In the genomic region with DNA sequence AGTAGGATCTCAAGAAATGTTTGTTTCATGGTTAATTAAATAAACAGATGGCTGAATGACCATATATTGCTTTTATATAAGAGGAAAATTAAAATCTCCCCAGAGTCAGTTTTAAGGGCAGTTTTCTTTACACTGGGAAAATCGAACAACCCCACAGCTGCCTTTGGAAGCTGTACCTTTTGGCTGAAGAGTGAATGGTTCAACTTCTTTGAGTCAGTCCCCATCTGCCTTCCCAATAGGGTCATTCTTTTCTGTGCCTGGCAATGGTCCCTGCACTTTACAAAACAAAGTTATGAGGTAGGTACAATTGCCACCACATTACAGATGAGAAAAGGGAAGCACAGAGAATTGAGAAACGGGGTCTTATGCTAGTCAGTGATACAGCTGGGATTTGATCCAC, we compare ENCODE assay signal across 28 cellular contexts. TPM values are rescaled to one million over a fixed set of nuclear protein-coding genes. Genes with fewer than 3 reads are reported as not detected.
DNase-seq lines count a peak whose midpoint lies in the region; TF ChIP-seq lines count a peak whose summit lies in the region.
"Had no signal": no experiment of that assay in that cellular context is flagged by ENCODE, and none has a peak within 500 bp of the region (broad histone marks: within the 10 kb centered on the region; RNA-seq: fewer than 3 reads in every experiment).

No MANE protein-coding gene starts in this region.

- TF ChIP-seq CTCF in esophagus muscularis mucosa (IDR thresholded peaks at IDR 0.05) (no peak), lower leg skin (IDR thresholded peaks at IDR 0.05) (no peak)

- intact Hi-C loops in esophagus muscularis mucosa (cut with DNase I) (no loop called here), lower leg skin (cut with DNase I; ENCODE audit: low total_unique reads) (no loop called here)

- no peak overlapping the region for H3K4me3 ChIP-seq in esophagus muscularis mucosa
- no peak overlapping the region for H3K4me3 ChIP-seq in lower leg skin (ENCODE audit: low read depth, poor library complexity, severe bottlenecking)
- H3K4me3 ChIP-seq: A549; BLaER1; BLaER1 treated with 17β-estradiol and CSF1 and Interleukin-3, amounts not matched to agents 10 nM and 100 nM had no signal

- no peak for TF ChIP-seq EP300 in esophagus muscularis mucosa (IDR thresholded peaks at IDR 0.05)

- 83% methylated on average over 2 of the region's 2 CpGs for WGBS in esophagus muscularis mucosa
- 89 to 90% methylated on average over 2 of the region's 2 CpGs for WGBS in lower leg skin, 2 donors

- no peak overlapping the region for H3K27ac ChIP-seq in esophagus muscularis mucosa (replicated peaks in 1 of 4)
- H3K27ac ChIP-seq: 22Rv1; A549; BLaER1; BLaER1 treated with 17β-estradiol and CSF1 and Interleukin-3, amounts not matched to agents 10 nM and 100 nM; C4-2B had no signal

- no peaks in the 10 kb centered on the region for H3K4me1 ChIP-seq in esophagus muscularis mucosa
- H3K4me1 ChIP-seq: A549, BE2C, Caco-2 had no signal

- DNase-seq in esophagus muscularis mucosa (ENCODE audit: extremely low spot score) (peak; percentile 64), lower leg skin (ENCODE audit: low spot score in 2 of 2) (no peak)
- DNase-seq: 8988T; ACHN; AML-193; BE2C; C1 segment of cervical spinal cord; Caco-2; Calu3; CD4-positive, alpha-beta memory T cell; CD4-positive, alpha-beta T cell; CD4-positive, CD25-positive, alpha-beta regulatory T cell; CD8-positive, alpha-beta memory T cell; CD8-positive, alpha-beta T cell; COR-L47; DMS 273 treated with DMSO at 0.1 percent for 48 hours; DMS153; DMS53; DMS79; DMS79 treated with DMSO at 0.1 percent for 48 hours; DND-41; EL had no signal

- H3K9me3 ChIP-seq in esophagus muscularis mucosa = peaks cover 0 to 8% (median 6%) of the 10 kb centered on the region in 4 donors
- H3K9me3 ChIP-seq: A549, BE2C, Caco-2 had no signal

- H3K27me3 ChIP-seq in esophagus muscularis mucosa = no peaks in the 10 kb centered on the region
- H3K27me3 ChIP-seq: BE2C; BLaER1; BLaER1 treated with 17β-estradiol and CSF1 and Interleukin-3, amounts not matched to agents 10 nM and 100 nM had no signal

- no peak for TF ChIP-seq POLR2A in esophagus muscularis mucosa (IDR thresholded peaks at IDR 0.05; ENCODE audit: low read depth)
- no peak for TF ChIP-seq POLR2A in lower leg skin (IDR thresholded peaks at IDR 0.05)

- no peaks in the 10 kb centered on the region for H3K36me3 ChIP-seq in esophagus muscularis mucosa
- H3K36me3 ChIP-seq: BE2C; BLaER1; BLaER1 treated with 17β-estradiol and CSF1 and Interleukin-3, amounts not matched to agents 10 nM and 100 nM had no signal

RNA-seq across cellular contexts. Expression of gene TSHZ2, which starts 39.5 kb away (rescaled TPM):
- total RNA-seq in esophagus muscularis mucosa = 10 to 100 TPM; 10.3 to 15.0 (median 12.9) TPM
- 10 to 100 TPM in 3 of 4 donors, 1 to 10 TPM in 1; 8.1 to 25.7 (median 10.5) TPM for total RNA-seq in lower leg skin
- total RNA-seq: A172, Calu3 had no signal
